12 cellular contexts compared by ENCODE assay signal in genomic region chr12:14214495-14214894, GRCh38.
"Had no signal": no experiment of that assay in that cellular context is flagged by ENCODE, and none has a peak within 500 bp of the region (broad histone marks: within the 10 kb centered on the region; RNA-seq: fewer than 3 reads in every experiment).

No MANE protein-coding gene starts in this region.

- H3K27ac Mint-ChIP-seq: stimulated activated naive CD8-positive, alpha-beta T cell treated with anti-CD3 and anti-CD28 coated beads, Interleukin-15, Interleukin-2, amounts not matched to agents 100 ng/mL and 50 ng/mL, for 24 hours had no signal

- H3K4me3 ChIP-seq: ascending aorta, gastroesophageal sphincter had no signal

- H3K27me3 ChIP-seq: ascending aorta, gastroesophageal sphincter, neutrophil had no signal

- FAIRE-seq: bronchial epithelial cell, kidney, small intestine had no signal

- H3K4me3 Mint-ChIP-seq: endodermal cell; stimulated activated naive CD8-positive, alpha-beta T cell treated with anti-CD3 and anti-CD28 coated beads, Interleukin-15, Interleukin-2, amounts not matched to agents 100 ng/mL and 50 ng/mL, for 24 hours had no signal

- H3K9me3 ChIP-seq: ascending aorta, gastroesophageal sphincter, neutrophil had no signal

- H3K9me3 Mint-ChIP-seq: endodermal cell; stimulated activated naive CD8-positive, alpha-beta T cell treated with anti-CD3 and anti-CD28 coated beads, Interleukin-15, Interleukin-2, amounts not matched to agents 100 ng/mL and 50 ng/mL, for 24 hours had no signal

- ATAC-seq: gastroesophageal sphincter had no signal

- H3K27ac ChIP-seq: ascending aorta, gastroesophageal sphincter, neutrophil had no signal

- H3K27me3 Mint-ChIP-seq: stimulated activated naive CD8-positive, alpha-beta T cell treated with anti-CD3 and anti-CD28 coated beads, Interleukin-15, Interleukin-2, amounts not matched to agents 100 ng/mL and 50 ng/mL, for 24 hours had no signal

- DNase-seq: activated CD4-positive, alpha-beta T cell treated with anti-CD3 and anti-CD28 coated beads, Interleukin-2, amount 50 U/mL, for 1 hour; activated CD8-positive, alpha-beta memory T cell treated with anti-CD3 and anti-CD28 coated beads for 24 hours; endodermal cell; kidney; mesendoderm; small intestine; T-helper 9 cell had no signal

- H3K36me3 ChIP-seq: ascending aorta, gastroesophageal sphincter, neutrophil had no signal

- H3K4me1 ChIP-seq: ascending aorta, gastroesophageal sphincter had no signal
